ENCODE assay signal across 16 cellular contexts in the genomic region with DNA sequence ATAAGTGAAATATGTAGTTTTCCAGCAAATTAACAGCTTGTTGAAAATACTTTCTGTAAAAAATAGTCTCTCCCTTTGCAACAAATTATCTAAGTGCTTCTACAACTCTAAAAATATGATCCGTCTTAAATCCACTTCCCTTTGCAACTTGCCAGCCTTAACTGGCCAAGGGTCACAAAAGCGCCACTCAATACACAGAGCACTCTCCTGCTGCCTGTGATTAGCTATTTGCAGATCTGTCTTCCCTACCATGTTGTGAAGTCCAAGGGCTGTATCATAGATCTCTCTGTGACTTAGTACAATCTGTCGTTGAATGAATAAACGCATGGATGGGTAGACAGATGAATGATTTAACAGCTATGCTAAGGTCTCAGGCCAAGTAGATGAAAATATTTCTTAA.
DNase-seq lines count a peak whose midpoint lies in the region; ATAC-seq and TF ChIP-seq lines count a peak whose summit lies in the region.
"Had no signal": no experiment of that assay in that cellular context is flagged by ENCODE, and none has a peak within 500 bp of the region (broad histone marks: within the 10 kb centered on the region; RNA-seq: fewer than 3 reads in every experiment).

No MANE protein-coding gene starts in this region.

- H3K4me3 Mint-ChIP-seq in osteocyte (ENCODE audit: unreplicated experiment): no peak overlapping the region
- no peak overlapping the region for H3K4me3 Mint-ChIP-seq in CD4-positive, alpha-beta T cell

- H3K36me3 ChIP-seq in ACC112 (ENCODE audit: insufficient read depth, low read length) (0 out of 2 replicates have a peak, but pooled peaks cover 4% of the 10 kb centered on the region), adipocyte (ENCODE audit: control insufficient read depth, insufficient read depth, low read length, severe bottlenecking) (peaks cover 39% of the 10 kb centered on the region), left ventricle myocardium inferior (peaks cover 31% of the 10 kb centered on the region), tibial nerve (peaks cover 0 to 20% (median 0%) of the 10 kb centered on the region in 3 donors)

- peak overlapping the region; percentile 80 for H3K9ac ChIP-seq in adipocyte (ENCODE audit: low read length)

- H3K9me3 Mint-ChIP-seq in osteocyte (ENCODE audit: unreplicated experiment): no peaks in the 10 kb centered on the region
- H3K9me3 Mint-ChIP-seq in CD4-positive, alpha-beta T cell: no peaks in the 10 kb centered on the region

- intact Hi-C loops in left ventricle myocardium inferior (cut with micrococcal nuclease): no loop called here
- intact Hi-C loops in CD4-positive, alpha-beta T cell (cut with DNase I, micrococcal nuclease): no loop called here

- peak overlapping the region; percentile 97 for H3K27ac ChIP-seq in ACC112 (ENCODE audit: low read depth, low read length)
- H3K27ac ChIP-seq in left ventricle myocardium inferior (replicated peaks): peak overlapping the region; percentile 87
- H3K27ac ChIP-seq in CD4-positive, alpha-beta T cell (ENCODE audit: low read depth, low read length): no peak overlapping the region
- peak overlapping the region in 2 of 4 donors; percentile 83 to 85 for H3K27ac ChIP-seq in tibial nerve

- TF ChIP-seq CTCF in left ventricle myocardium inferior (IDR thresholded peaks at IDR 0.05; ENCODE audit: borderline replicate concordance) (no peak), osteocyte (IDR thresholded peaks at IDR 0.05) (no peak), tibial nerve (IDR thresholded peaks at IDR 0.05) (no peak)
- no peak for TF ChIP-seq CTCF in CD4-positive, alpha-beta T cell (IDR thresholded peaks at IDR 0.05)

- peaks cover 30% of the 10 kb centered on the region for H3K36me3 Mint-ChIP-seq in osteocyte (ENCODE audit: unreplicated experiment)
- no peaks in the 10 kb centered on the region for H3K36me3 Mint-ChIP-seq in CD4-positive, alpha-beta T cell (ENCODE audit: low read depth)

- no peak for TF ChIP-seq EP300 in tibial nerve (IDR thresholded peaks at IDR 0.05)

- DNase-seq in adipocyte (ENCODE audit: low read depth) (no peak), left ventricle myocardium inferior (no peak), osteocyte (ENCODE audit: extremely low spot score, unreplicated experiment) (no peak), tibial nerve (ENCODE audit: low spot score in 2 of 2) (no peak)
- no peak for DNase-seq in CD4-positive, alpha-beta T cell
- DNase-seq: activated CD4-positive, CD25-positive, alpha-beta regulatory T cell; effector CD4-positive, alpha-beta T cell; NCI-H1048; NCI-H748 treated with DMSO at 0.1 percent for 48 hours; nucleus accumbens; spleen; stimulated activated naive CD4-positive, alpha-beta T cell had no signal

- H3K27me3 ChIP-seq in ACC112 (ENCODE audit: insufficient read depth, low read length) (no peaks in the 10 kb centered on the region), adipocyte (replicated peaks; ENCODE audit: control insufficient read depth, insufficient read depth, low read length) (no peaks in the 10 kb centered on the region), left ventricle myocardium inferior (ENCODE audit: low read depth) (no peaks in the 10 kb centered on the region), tibial nerve (no peaks in the 10 kb centered on the region)
- no peaks in the 10 kb centered on the region for H3K27me3 ChIP-seq in CD4-positive, alpha-beta T cell (ENCODE audit: control insufficient read depth, insufficient read depth, low read length)
- H3K27me3 ChIP-seq: spleen had no signal

- no peak for ATAC-seq in CD4-positive, alpha-beta T cell (ENCODE audit: poor library complexity)
- no peak for ATAC-seq in GM18858 (IDR thresholded peaks at IDR 0.05; ENCODE audit: unreplicated experiment)
- no peak for ATAC-seq in GM19452 (IDR thresholded peaks at IDR 0.05; ENCODE audit: unreplicated experiment)
- ATAC-seq: HCT116 had no signal

- H3K27ac Mint-ChIP-seq in osteocyte (ENCODE audit: unreplicated experiment): peak overlapping the region; percentile 98
- H3K27ac Mint-ChIP-seq in CD4-positive, alpha-beta T cell: no peak overlapping the region

- CTCF ChIA-PET in CD4-positive, alpha-beta T cell (lab: Charles Lee): no interaction called here

- TF ChIP-seq POLR2A in tibial nerve (IDR thresholded peaks at IDR 0.05): no peak

- POLR2A ChIA-PET in CD4-positive, alpha-beta T cell (lab: Charles Lee): no interaction called here

- peaks cover 62% of the 10 kb centered on the region for H3K4me1 Mint-ChIP-seq in osteocyte (ENCODE audit: unreplicated experiment)
- no peaks in the 10 kb centered on the region for H3K4me1 Mint-ChIP-seq in CD4-positive, alpha-beta T cell (ENCODE audit: low read depth)

- no peaks in the 10 kb centered on the region for H3K79me2 ChIP-seq in ACC112 (ENCODE audit: control insufficient read depth, insufficient read depth, low read length, unreplicated experiment)

- H3K4me3 ChIP-seq in ACC112 (ENCODE audit: low read depth, low read length): no peak overlapping the region
- H3K4me3 ChIP-seq in adipocyte (ENCODE audit: low read length): peak overlapping the region; percentile 20
- no peak overlapping the region for H3K4me3 ChIP-seq in left ventricle myocardium inferior
- H3K4me3 ChIP-seq in tibial nerve: no peak overlapping the region
- H3K4me3 ChIP-seq: spleen had no signal

- H3K9me3 ChIP-seq in adipocyte (ENCODE audit: control insufficient read depth, low read length) (no peaks in the 10 kb centered on the region), left ventricle myocardium inferior (replicated peaks) (no peaks in the 10 kb centered on the region), tibial nerve (no peaks in the 10 kb centered on the region)
- H3K9me3 ChIP-seq in CD4-positive, alpha-beta T cell (ENCODE audit: control insufficient read depth, low read length): no peaks in the 10 kb centered on the region
- H3K9me3 ChIP-seq: spleen had no signal

- H3K4me1 ChIP-seq in ACC112 (ENCODE audit: control insufficient read depth, insufficient read depth, low read length, unreplicated experiment) (peaks cover 44% of the 10 kb centered on the region), adipocyte (ENCODE audit: control insufficient read depth, insufficient read depth, low read length) (peaks cover 59% of the 10 kb centered on the region), left ventricle myocardium inferior (peaks cover 68% of the 10 kb centered on the region), tibial nerve (peaks cover 0 to 32% (median 19%) of the 10 kb centered on the region in 4 donors)

- H2AFZ ChIP-seq in ACC112 (ENCODE audit: low read length, unreplicated experiment): no peak overlapping the region

- no peaks in the 10 kb centered on the region for H3K27me3 Mint-ChIP-seq in osteocyte (ENCODE audit: unreplicated experiment)
- H3K27me3 Mint-ChIP-seq in CD4-positive, alpha-beta T cell: peaks cover 12% of the 10 kb centered on the region

- WGBS in tibial nerve, 2 donors: 54 to 57% methylated on average over 4 of the region's 4 CpGs
